In genomic region chr20:10510216-10510615, GRCh38 we compare ENCODE assay signal across 12 cellular contexts.
"Had no signal": no experiment of that assay in that cellular context is flagged by ENCODE, and none has a peak within 500 bp of the region (broad histone marks: within the 10 kb centered on the region; RNA-seq: fewer than 3 reads in every experiment).

No MANE protein-coding gene starts in this region.

- H3K9me3 ChIP-seq: pancreas, thyroid gland had no signal

- H3K4me2 ChIP-seq: neural progenitor cell had no signal

- DNase-seq: activated CD4-positive, alpha-beta memory T cell treated with anti-CD3 and anti-CD28 coated beads for 36 hours; activated effector memory CD4-positive, alpha-beta T cell treated with anti-CD3 and anti-CD28 coated beads, Interleukin-2, amount 50 U/mL, for 16 hours; activated T-cell treated with anti-CD3 and anti-CD28 coated beads, Interleukin-2, amount 50 U/mL, for 4 hours; brain microvascular endothelial cell; dermis blood vessel endothelial cell; pancreas; retina; small intestine; T-helper 9 cell; thyroid gland had no signal

- H3K4me3 ChIP-seq: neural progenitor cell, pancreas, thyroid gland had no signal

- H3K27ac ChIP-seq: neural progenitor cell, pancreas had no signal

- ATAC-seq: activated naive CD4-positive, alpha-beta T cell treated with anti-CD3 and anti-CD28 coated beads, Interleukin-2, amount 50 U/mL, for 72 hours; activated T-cell treated with anti-CD3 and anti-CD28 coated beads, Interleukin-2, amount 50 U/mL, for 4 hours; pancreas had no signal

- H3K36me3 ChIP-seq: brain microvascular endothelial cell, neural progenitor cell, pancreas, thyroid gland had no signal

- H3K4me1 ChIP-seq: neural progenitor cell had no signal

- H3K27me3 ChIP-seq: brain microvascular endothelial cell, neural progenitor cell, pancreas, thyroid gland had no signal

- FAIRE-seq: pancreas, small intestine had no signal

- H3K9ac ChIP-seq: neural progenitor cell had no signal

- H2AFZ ChIP-seq: neural progenitor cell had no signal
